17 cellular contexts compared by ENCODE assay signal in the genomic region with DNA sequence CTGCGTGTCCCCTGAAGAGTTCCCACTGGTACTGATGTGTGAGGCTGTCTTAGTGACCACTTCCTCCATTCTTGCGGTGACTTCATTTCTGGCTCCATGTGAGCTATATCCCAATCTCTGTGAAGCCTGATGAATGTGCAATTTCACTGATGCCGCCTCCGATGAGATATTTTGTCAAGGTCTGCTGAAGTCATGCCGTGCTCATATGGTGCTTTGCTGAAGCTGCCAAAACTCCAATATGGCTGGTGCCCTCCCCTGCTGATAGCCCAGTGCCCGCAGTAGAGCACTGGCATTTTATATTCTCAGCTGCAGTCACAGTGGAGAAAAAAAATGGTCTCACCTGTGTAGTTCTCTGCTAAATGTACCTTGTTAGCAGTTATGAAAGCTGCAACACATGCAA.
"Had no signal": no experiment of that assay in that cellular context is flagged by ENCODE, and none has a peak within 500 bp of the region (broad histone marks: within the 10 kb centered on the region; RNA-seq: fewer than 3 reads in every experiment).

No MANE protein-coding gene starts in this region.

- H3K27ac ChIP-seq: SJSA1, SK-N-MC had no signal

- H3K4me3 ChIP-seq: SJSA1, SK-N-MC had no signal

- H3K36me3 ChIP-seq: SJSA1 had no signal

- H3K4me1 ChIP-seq: SJSA1 had no signal

- DNase-seq: KBM-7, NCI-H1092 treated with DMSO at 0.1 percent for 48 hours, NCI-H1436, NCI-H187, NCI-H2029, NCI-H2081 treated with DMSO at 0.1 percent for 48 hours, NCI-H2171, NCI-H226, NCI-H510A, NCI-H524 treated with DMSO at 0.1 percent for 48 hours, NCI-H69, NCI-H774, Right ventricle myocardium superior, RPMI8226, SIG-M5 had no signal

- H3K27me3 ChIP-seq: SJSA1 had no signal
